In genomic region chr1:59444520-59444919, GRCh38 we compare ENCODE assay signal across 1 cellular context.
TF ChIP-seq lines count a peak whose summit lies in the region.

No MANE protein-coding gene starts in this region.

TF ChIP-seq in IMR-90, 13 proteins besides CTCF, POLR2A, EP300 and RAD21:
- TF ChIP-seq CEBPB (IDR thresholded peaks at IDR 0.05; ENCODE audit: low read depth, low read length) (no peak), NFE2L2 (IDR thresholded peaks at IDR 0.05; ENCODE audit: low read depth, low read length) (no peak), USF2 (IDR thresholded peaks at IDR 0.05; ENCODE audit: low read depth, low read length) (no peak), RCOR1 (IDR thresholded peaks at IDR 0.05; ENCODE audit: insufficient replicate concordance, low read length) (no peak), BHLHE40 (IDR thresholded peaks at IDR 0.05; ENCODE audit: low read depth, low read length) (no peak), MAZ (IDR thresholded peaks at IDR 0.05; ENCODE audit: borderline replicate concordance, low read depth, low read length) (no peak), MAFK (IDR thresholded peaks at IDR 0.05; ENCODE audit: low read depth, low read length) (no peak), CHD1 (IDR thresholded peaks at IDR 0.05; ENCODE audit: low read depth, low read length) (no peak), MXI1 (IDR thresholded peaks at IDR 0.05; ENCODE audit: borderline replicate concordance, low read depth, low read length) (no peak), FOS (IDR thresholded peaks at IDR 0.05; ENCODE audit: low read depth, low read length) (no peak), ELK1 (IDR thresholded peaks at IDR 0.05; ENCODE audit: borderline replicate concordance, low read depth, low read length) (no peak), SMC3 (IDR thresholded peaks at IDR 0.05; ENCODE audit: low read depth, low read length) (no peak), RFX5 (IDR thresholded peaks at IDR 0.05; ENCODE audit: low read depth, low read length) (no peak)
